Comparison of ENCODE assay signal across 28 cellular contexts in the genomic region with DNA sequence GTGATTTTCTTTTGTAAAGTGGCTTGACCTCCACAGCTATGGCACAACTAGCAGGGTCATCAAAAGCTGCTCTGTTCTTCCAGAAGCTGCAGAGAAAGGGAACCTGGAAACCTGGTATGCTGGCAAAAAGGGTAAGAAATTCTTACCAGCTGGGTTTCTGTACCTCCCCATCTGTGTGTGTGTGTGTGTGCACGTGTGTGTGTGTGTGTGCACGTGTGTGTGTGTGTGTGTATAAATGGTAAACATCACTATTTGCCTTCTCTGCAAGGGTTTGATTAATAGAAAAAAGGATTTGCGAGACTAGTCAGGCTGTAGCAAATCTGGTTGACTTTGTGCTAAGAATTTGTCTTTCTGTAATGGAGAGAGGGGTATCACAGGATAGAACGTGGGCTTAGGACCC.
"Had no signal": no experiment of that assay in that cellular context is flagged by ENCODE, and none has a peak within 500 bp of the region (broad histone marks: within the 10 kb centered on the region; RNA-seq: fewer than 3 reads in every experiment).

No MANE protein-coding gene starts in this region.

- H3K27ac Mint-ChIP-seq: dendritic cell treated with granulocyte-macrophage colony-stimulating factor and Interleukin-4, amounts not matched to agents 40 ng/mL and 50 ng/mL, for 4 days; endodermal cell; mesothelial cell of epicardium had no signal

- H3K27ac ChIP-seq: epithelial cell of prostate, esophagus squamous epithelium, gastrocnemius medialis, heart right ventricle, left lung, lower lobe of right lung had no signal

- H3K9me3 Mint-ChIP-seq: dendritic cell treated with granulocyte-macrophage colony-stimulating factor and Interleukin-4, amounts not matched to agents 40 ng/mL and 50 ng/mL, for 4 days; effector memory CD8-positive, alpha-beta T cell had no signal

- H3K9me3 ChIP-seq: esophagus squamous epithelium, gastrocnemius medialis, heart right ventricle, left lung, lower lobe of right lung, mucosa of descending colon had no signal

- ATAC-seq: effector memory CD8-positive, alpha-beta T cell; esophagus mucosa; gastrocnemius medialis; heart right ventricle; left cardiac atrium; left lung; left ventricle myocardium superior; lower lobe of right lung; mucosa of descending colon; naive thymus-derived CD8-positive, alpha-beta T cell had no signal

- H3K36me3 Mint-ChIP-seq: mesothelial cell of epicardium; naive B cell; naive thymus-derived CD8-positive, alpha-beta T cell had no signal

- H3K27me3 ChIP-seq: esophagus squamous epithelium, gastrocnemius medialis, heart right ventricle, left lung had no signal

- H3K36me3 ChIP-seq: esophagus squamous epithelium, gastrocnemius medialis, heart right ventricle, left lung, lower lobe of right lung had no signal

- H3K27me3 Mint-ChIP-seq: effector memory CD8-positive, alpha-beta T cell had no signal

- H3K4me3 Mint-ChIP-seq: dendritic cell treated with granulocyte-macrophage colony-stimulating factor and Interleukin-4, amounts not matched to agents 40 ng/mL and 50 ng/mL, for 4 days; effector memory CD8-positive, alpha-beta T cell; endodermal cell; mesothelial cell of epicardium; naive thymus-derived CD8-positive, alpha-beta T cell had no signal

- H3K4me3 ChIP-seq: esophagus squamous epithelium, gastrocnemius medialis, heart right ventricle, left lung, lower lobe of right lung, mucosa of descending colon had no signal

- FAIRE-seq: endometrium, islet of Langerhans, keratinocyte had no signal

- DNase-seq: cortex of kidney; effector CD8-positive, alpha-beta T cell; effector memory CD8-positive, alpha-beta T cell; endodermal cell; erythroblast; esophagus squamous epithelium; foreskin fibroblast; foreskin melanocyte; gastrocnemius medialis; glutamatergic neuron; head of caudate nucleus; heart right ventricle; hippocampal formation; left cardiac atrium; left lung; left ventricle myocardium superior; lower lobe of right lung; mesenchymal stem cell; mucosa of descending colon; naive B cell; naive thymus-derived CD8-positive, alpha-beta T cell had no signal
